Comparison of ENCODE assay signal across 17 cellular contexts in the genomic region with DNA sequence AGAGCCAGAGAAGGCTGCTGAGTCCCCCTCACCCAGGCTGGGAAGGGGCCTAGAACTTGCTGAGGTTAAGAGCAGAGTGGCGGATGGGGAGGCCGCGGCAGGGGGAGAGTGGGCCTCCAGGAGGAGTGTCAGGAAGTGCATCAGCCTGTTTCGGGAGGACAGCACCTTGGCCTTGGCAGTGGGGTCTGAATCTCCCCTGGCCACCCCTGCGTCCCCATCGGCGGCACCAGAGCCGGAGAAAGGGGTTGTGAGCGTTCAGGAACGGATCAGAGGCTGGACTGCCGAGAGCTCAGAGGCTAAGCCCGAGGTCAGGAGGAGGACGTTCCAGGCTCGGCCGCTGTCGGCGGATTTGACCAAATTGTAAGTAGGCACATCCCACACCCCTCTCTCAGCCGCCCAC.
"Had no signal": no experiment of that assay in that cellular context is flagged by ENCODE, and none has a peak within 500 bp of the region (broad histone marks: within the 10 kb centered on the region; RNA-seq: fewer than 3 reads in every experiment).

No MANE protein-coding gene starts in this region.

- H3K9me3 Mint-ChIP-seq: naive thymus-derived CD4-positive, alpha-beta T cell; nephron progenitor cell had no signal

- DNase-seq: esophagus squamous epithelium; foreskin fibroblast; immature natural killer cell; mammary epithelial cell; naive thymus-derived CD4-positive, alpha-beta T cell; sigmoid colon; stimulated activated CD4-positive, alpha-beta T cell treated with anti-CD3 and anti-CD28 coated beads, Interleukin-12 subunit alpha, Interleukin-12 subunit beta, amount 100 ng/mL, for 4 hours; stimulated activated naive CD4-positive, alpha-beta T cell; stomach had no signal

- H3K9me3 ChIP-seq: colonic mucosa, esophagus squamous epithelium, gastroesophageal sphincter, left lung, neutrophil, sigmoid colon, stomach, thoracic aorta, uterus had no signal

- ATAC-seq: gastroesophageal sphincter; naive thymus-derived CD4-positive, alpha-beta T cell had no signal

- H3K4me1 ChIP-seq: colonic mucosa, sigmoid colon, uterus had no signal

- H3K27ac Mint-ChIP-seq: immature natural killer cell; naive thymus-derived CD4-positive, alpha-beta T cell; nephron progenitor cell had no signal

- H3K27me3 ChIP-seq: colonic mucosa, esophagus squamous epithelium, gastroesophageal sphincter, left lung, neutrophil, sigmoid colon, stomach, uterus had no signal

- H3K4me3 ChIP-seq: colonic mucosa, esophagus squamous epithelium, gastroesophageal sphincter, left lung, sigmoid colon, skin epidermis, stomach, thoracic aorta, uterus had no signal

- H3K4me3 Mint-ChIP-seq: immature natural killer cell; naive thymus-derived CD4-positive, alpha-beta T cell; nephron progenitor cell had no signal

- H3K36me3 Mint-ChIP-seq: immature natural killer cell had no signal

- H3K27ac ChIP-seq: colonic mucosa, neutrophil, sigmoid colon, thoracic aorta, uterus had no signal

- H3K36me3 ChIP-seq: colonic mucosa, left lung, neutrophil, sigmoid colon, thoracic aorta, uterus had no signal
